ENCODE assay signal across 1 cellular context in genomic region chr22:42070517-42071422, GRCh38.
A peak's percentile ranks its signal among the peaks of the same experiment; 100 is the strongest.
TF ChIP-seq lines count a peak whose summit lies in the region.

NAGA (minus strand) TSS chr22:42070812; CDS start chr22:42070297, 515 bp downstream.

TF ChIP-seq in HepG2, 621 proteins besides CTCF, POLR2A, EP300 and RAD21 (continued from another document and continues in another):
- peak; percentile 95; the same call in 1 of the 2 replicates for TF ChIP-seq ZNF691 (CRISPR knock-in tag; IDR thresholded peaks at IDR 0.05; ENCODE audit: borderline replicate concordance, low read depth)
- TF ChIP-seq ZNF672 (CRISPR knock-in tag; IDR thresholded peaks at IDR 0.05), result no peak
- TF ChIP-seq ZNF430 (CRISPR knock-in tag; IDR thresholded peaks at IDR 0.05), result peak; percentile 87; the same call in 1 of the 2 replicates
- peak; percentile 83 for TF ChIP-seq KAT8 (CRISPR knock-in tag; IDR thresholded peaks at IDR 0.05)
- no peak for TF ChIP-seq ZNF562 (CRISPR knock-in tag; IDR thresholded peaks at IDR 0.05; ENCODE audit: borderline replicate concordance)
- peak; percentile 87 for TF ChIP-seq POLR2G (IDR thresholded peaks at IDR 0.05; ENCODE audit: low read depth, low read length)
- no peak for TF ChIP-seq AGO2 (optimal IDR thresholded peaks at IDR 0.05; ENCODE audit: low read depth, low read length)
- peak; percentile 52; the same call in 1 of the 2 replicates for TF ChIP-seq MIER2 (CRISPR knock-in tag; IDR thresholded peaks at IDR 0.05)
- no peak for TF ChIP-seq DDIT3 (CRISPR knock-in tag; IDR thresholded peaks at IDR 0.05)
- no peak for TF ChIP-seq GMEB2 (CRISPR knock-in tag; IDR thresholded peaks at IDR 0.05; ENCODE audit: low read depth)
- peak; percentile 75 for TF ChIP-seq TEAD3 (CRISPR knock-in tag; optimal IDR thresholded peaks at IDR 0.05; ENCODE audit: borderline replicate concordance)
- peak; percentile 64; the same call in 1 of the 2 replicates for TF ChIP-seq ZNF780A (CRISPR knock-in tag; IDR thresholded peaks at IDR 0.05)
- no peak for TF ChIP-seq ZNF33A (CRISPR knock-in tag; IDR thresholded peaks at IDR 0.05; ENCODE audit: borderline replicate concordance)
- no peak for TF ChIP-seq FOXO4 (CRISPR knock-in tag; conservative IDR thresholded peaks at IDR 0.05)
- TF ChIP-seq ZNF570 (CRISPR knock-in tag; IDR thresholded peaks at IDR 0.05; ENCODE audit: borderline replicate concordance), result 0 out of 2 replicates have a peak, but pooled peaks have one; percentile 80
- no peak for TF ChIP-seq TCF7 (IDR thresholded peaks at IDR 0.05; ENCODE audit: low read depth)
- TF ChIP-seq ZNF451 (CRISPR knock-in tag; IDR thresholded peaks at IDR 0.05), result no peak
- TF ChIP-seq PBX2 (CRISPR knock-in tag; IDR thresholded peaks at IDR 0.05), result no peak
- peak; percentile 61; the same call in 1 of the 2 replicates for TF ChIP-seq ZNF598 (CRISPR knock-in tag; IDR thresholded peaks at IDR 0.05; ENCODE audit: borderline replicate concordance)
- no peak for TF ChIP-seq RBM22 (optimal IDR thresholded peaks at IDR 0.05; ENCODE audit: low read length)
- TF ChIP-seq ZFP41 (CRISPR knock-in tag; IDR thresholded peaks at IDR 0.05; ENCODE audit: borderline replicate concordance), result 0 out of 2 replicates have a peak, but pooled peaks have one; percentile 21
- 0 out of 2 replicates have a peak, but pooled peaks have one; percentile 81 for TF ChIP-seq ZNF30 (CRISPR knock-in tag; IDR thresholded peaks at IDR 0.05)
- TF ChIP-seq LBX2 (CRISPR knock-in tag; IDR thresholded peaks at IDR 0.05; ENCODE audit: borderline replicate concordance), result peak; percentile 95; the same call in 1 of the 2 replicates
- TF ChIP-seq ZBTB34 (CRISPR knock-in tag; IDR thresholded peaks at IDR 0.05), result peak; percentile 74; the same call in 1 of the 2 replicates
- peak; percentile 99 for TF ChIP-seq ZNF687 (CRISPR knock-in tag; IDR thresholded peaks at IDR 0.05)
- TF ChIP-seq TGIF2 (CRISPR knock-in tag; IDR thresholded peaks at IDR 0.05), result no peak
- peak; percentile 33; the same call in 1 of the 2 replicates for TF ChIP-seq FOXC1 (CRISPR knock-in tag; IDR thresholded peaks at IDR 0.05; ENCODE audit: borderline replicate concordance)
- no peak for TF ChIP-seq KIAA2018 (CRISPR knock-in tag; IDR thresholded peaks at IDR 0.05; ENCODE audit: borderline replicate concordance)
- TF ChIP-seq FOXA3 (CRISPR knock-in tag; IDR thresholded peaks at IDR 0.05), result peak; percentile 23; the same call in 1 of the 2 replicates
- no peak for TF ChIP-seq RFX3 (CRISPR knock-in tag; IDR thresholded peaks at IDR 0.05)
- no peak for TF ChIP-seq ZNF773 (CRISPR knock-in tag; IDR thresholded peaks at IDR 0.05; ENCODE audit: borderline replicate concordance)
- peak; percentile 95 for TF ChIP-seq HNRNPL (IDR thresholded peaks at IDR 0.05; ENCODE audit: low read depth, low read length)
- peak; percentile 89 for TF ChIP-seq ZNF274 (CRISPR knock-in tag; IDR thresholded peaks at IDR 0.05)
- no peak for TF ChIP-seq CERS6 (CRISPR knock-in tag; IDR thresholded peaks at IDR 0.05)
- no peak for TF ChIP-seq ATRX (CRISPR knock-in tag; IDR thresholded peaks at IDR 0.05; ENCODE audit: borderline replicate concordance)
- TF ChIP-seq ZNF350 (CRISPR knock-in tag; IDR thresholded peaks at IDR 0.05; ENCODE audit: borderline replicate concordance, low read depth), result no peak; the same call in 1 of the 2 replicates
- TF ChIP-seq ZNF136 (CRISPR knock-in tag; IDR thresholded peaks at IDR 0.05; ENCODE audit: low read depth), result 0 out of 2 replicates have a peak, but pooled peaks have one; percentile 83
- TF ChIP-seq ZNF234 (CRISPR knock-in tag; conservative IDR thresholded peaks at IDR 0.05), result no peak
- peak; percentile 58 for TF ChIP-seq U2AF1 (optimal IDR thresholded peaks at IDR 0.05; ENCODE audit: low read depth, low read length)
- TF ChIP-seq ZNF530 (CRISPR knock-in tag; IDR thresholded peaks at IDR 0.05; ENCODE audit: low read depth), result no peak
- no peak for TF ChIP-seq SMARCC2 (IDR thresholded peaks at IDR 0.05)
- TF ChIP-seq POGZ (CRISPR knock-in tag; IDR thresholded peaks at IDR 0.05), result peak; percentile 90
